Comparison of ENCODE assay signal across 15 cellular contexts in genomic region chr7:134290286-134290685, GRCh38. TPM values are rescaled to one million over a fixed set of nuclear protein-coding genes. Genes with fewer than 3 reads are reported as not detected.
DNase-seq lines count a peak whose midpoint lies in the region; ATAC-seq and TF ChIP-seq lines count a peak whose summit lies in the region.
"Had no signal": no experiment of that assay in that cellular context is flagged by ENCODE, and none has a peak within 500 bp of the region (broad histone marks: within the 10 kb centered on the region; RNA-seq: fewer than 3 reads in every experiment).

No MANE protein-coding gene starts in this region.

- H3K4me1 ChIP-seq in SJCRH30 (0 out of 2 replicates have a peak, but pooled peaks cover 2% of the 10 kb centered on the region), fibroblast of lung (ENCODE audit: control insufficient read depth, extremely low read depth, insufficient read depth, low read length) (no peaks in the 10 kb centered on the region), aorta (ENCODE audit: control insufficient read depth in 1 of 2, insufficient read depth in 2 of 2, low read length in 2 of 2) (peaks cover 0 to 3% of the 10 kb centered on the region in 2 donors)
- H3K4me1 ChIP-seq: right atrium auricular region had no signal

- no peak overlapping the region for H3K9ac ChIP-seq in fibroblast of lung (ENCODE audit: insufficient read depth, low read length)
- H3K9ac ChIP-seq: neural progenitor cell had no signal

- H3K4me3 Mint-ChIP-seq in nephron progenitor cell (no peak overlapping the region), endothelial cell (ENCODE audit: unreplicated experiment) (no peak overlapping the region)
- H3K4me3 Mint-ChIP-seq in activated CD4-positive, alpha-beta T cell treated with anti-CD3 and anti-CD28 coated beads for 36 hours = no peak overlapping the region
- H3K4me3 Mint-ChIP-seq: neural progenitor cell had no signal

- H3K27me3 Mint-ChIP-seq in nephron progenitor cell (ENCODE audit: low read depth, poor library complexity) (peaks cover 2% of the 10 kb centered on the region), endothelial cell (ENCODE audit: unreplicated experiment) (peaks cover 1% of the 10 kb centered on the region)
- no peaks in the 10 kb centered on the region for H3K27me3 Mint-ChIP-seq in activated CD4-positive, alpha-beta T cell treated with anti-CD3 and anti-CD28 coated beads for 36 hours

- TF ChIP-seq CTCF in fibroblast of lung (conservative IDR thresholded peaks at IDR 0.05 in 1 of 2, IDR thresholded peaks at IDR 0.05 in 1 of 2; ENCODE audit: low read depth in 1 of 2, low read length in 2 of 2) (no peak), nephron progenitor cell (IDR thresholded peaks at IDR 0.05) (no peak), endothelial cell (IDR thresholded peaks at IDR 0.05; ENCODE audit: unreplicated experiment) (no peak)

- H3K79me2 ChIP-seq in fibroblast of lung (ENCODE audit: control insufficient read depth, insufficient read depth, low read length) = no peaks in the 10 kb centered on the region

- H3K4me2 ChIP-seq in fibroblast of lung (ENCODE audit: extremely low read depth, insufficient read depth, low read length) = no peak overlapping the region
- H3K4me2 ChIP-seq: neural progenitor cell had no signal

- no peak overlapping the region for H3K4me3 ChIP-seq in SJCRH30
- H3K4me3 ChIP-seq in fibroblast of lung (replicated peaks in 1 of 4; ENCODE audit: control extremely low read depth in 1 of 4, insufficient read depth in 1 of 4, low read depth in 3 of 4, low read length in 4 of 4) = no peak overlapping the region
- H3K4me3 ChIP-seq in aorta (ENCODE audit: low read length in 2 of 2) = no peak overlapping the region
- H3K4me3 ChIP-seq: neural progenitor cell, right atrium auricular region had no signal

- WGBS in aorta, 2 donors = 83 to 86% methylated on average over 3 of the region's 3 CpGs

- H3K9me3 ChIP-seq in SJCRH30 (replicated peaks) (no peaks in the 10 kb centered on the region), fibroblast of lung (ENCODE audit: control insufficient read depth, insufficient read depth, low read depth, low read length) (no peaks in the 10 kb centered on the region), aorta (ENCODE audit: control insufficient read depth, low read length) (no peaks in the 10 kb centered on the region)
- H3K9me3 ChIP-seq: BE2C, right atrium auricular region had no signal

- no peak for ATAC-seq in activated CD4-positive, alpha-beta T cell treated with anti-CD3 and anti-CD28 coated beads for 36 hours
- ATAC-seq in aorta (ENCODE audit: low FRiP score) = no peak

- H3K36me3 Mint-ChIP-seq in nephron progenitor cell (ENCODE audit: low read depth) (peaks cover 28% of the 10 kb centered on the region), endothelial cell (ENCODE audit: low read depth, unreplicated experiment) (peaks cover 21% of the 10 kb centered on the region)
- H3K36me3 Mint-ChIP-seq in activated CD4-positive, alpha-beta T cell treated with anti-CD3 and anti-CD28 coated beads for 36 hours (ENCODE audit: low read depth) = peaks cover 21% of the 10 kb centered on the region

- peaks cover 2% of the 10 kb centered on the region; the same call in 1 of the 2 replicates for H3K36me3 ChIP-seq in SJCRH30
- H3K36me3 ChIP-seq in fibroblast of lung (ENCODE audit: control insufficient read depth, insufficient read depth, low read length) = no peaks in the 10 kb centered on the region
- H3K36me3 ChIP-seq in aorta (ENCODE audit: control insufficient read depth in 1 of 2, insufficient read depth in 2 of 2, low read length in 1 of 2) = peaks cover 0 to 2% of the 10 kb centered on the region in 2 donors
- H3K36me3 ChIP-seq: neural progenitor cell had no signal

- POLR2A ChIA-PET in activated CD4-positive, alpha-beta T cell treated with anti-CD3 and anti-CD28 coated beads for 36 hours (lab: Charles Lee) = no interaction called here

- H3K4me1 Mint-ChIP-seq in nephron progenitor cell = peaks cover 18% of the 10 kb centered on the region
- H3K4me1 Mint-ChIP-seq in endothelial cell (ENCODE audit: unreplicated experiment) = peaks cover 28% of the 10 kb centered on the region
- no peaks in the 10 kb centered on the region for H3K4me1 Mint-ChIP-seq in activated CD4-positive, alpha-beta T cell treated with anti-CD3 and anti-CD28 coated beads for 36 hours
- H3K4me1 Mint-ChIP-seq: neural progenitor cell had no signal

- H3K9me3 Mint-ChIP-seq in nephron progenitor cell (no peaks in the 10 kb centered on the region), endothelial cell (ENCODE audit: unreplicated experiment) (no peaks in the 10 kb centered on the region)
- H3K9me3 Mint-ChIP-seq in activated CD4-positive, alpha-beta T cell treated with anti-CD3 and anti-CD28 coated beads for 36 hours (ENCODE audit: low read depth) = no peaks in the 10 kb centered on the region
- H3K9me3 Mint-ChIP-seq: neural progenitor cell had no signal

- H3K27ac Mint-ChIP-seq in nephron progenitor cell = peak overlapping the region; percentile 13
- H3K27ac Mint-ChIP-seq in endothelial cell (ENCODE audit: unreplicated experiment) = no peak overlapping the region
- H3K27ac Mint-ChIP-seq in activated CD4-positive, alpha-beta T cell treated with anti-CD3 and anti-CD28 coated beads for 36 hours = no peak overlapping the region
- H3K27ac Mint-ChIP-seq: neural progenitor cell had no signal

- intact Hi-C loops in activated CD4-positive, alpha-beta T cell treated with anti-CD3 and anti-CD28 coated beads for 36 hours (cut with DNase I, micrococcal nuclease) = no loop called here
- intact Hi-C loops in aorta (cut with DNase I) = no loop called here

- peak; percentile 42 for DNase-seq in GM03348 (ENCODE audit: low spot score)
- no peak for DNase-seq in SJCRH30
- peak; percentile 9 to 39 for DNase-seq in fibroblast of lung (ENCODE audit: low read depth in 2 of 2)
- no peak for DNase-seq in nephron progenitor cell
- no peak for DNase-seq in endothelial cell (ENCODE audit: low spot score)
- no peak for DNase-seq in 8988T
- DNase-seq in activated CD4-positive, alpha-beta T cell treated with anti-CD3 and anti-CD28 coated beads for 36 hours = no peak
- DNase-seq in aorta = no peak
- DNase-seq: activated gamma-delta T cell; BE2C; dorsolateral prefrontal cortex; NCI-H82; stimulated activated CD4-positive, alpha-beta T cell treated with anti-CD3 and anti-CD28 coated beads, Interleukin-2, amount 100 ng/mL, for 24 hours had no signal

- no peak overlapping the region for H2AFZ ChIP-seq in fibroblast of lung (ENCODE audit: low read length)
- H2AFZ ChIP-seq: neural progenitor cell had no signal

- H4K20me1 ChIP-seq in fibroblast of lung (ENCODE audit: control insufficient read depth, extremely low read depth, insufficient read depth, low read length) = no peaks in the 10 kb centered on the region

- H3K27me3 ChIP-seq in SJCRH30 (no peaks in the 10 kb centered on the region), fibroblast of lung (ENCODE audit: control insufficient read depth, insufficient read depth, low read length) (no peaks in the 10 kb centered on the region), aorta (ENCODE audit: control insufficient read depth in 1 of 2, insufficient read depth in 2 of 2, low read length in 1 of 2) (no peaks in the 10 kb centered on the region)
- H3K27me3 ChIP-seq: BE2C, dorsolateral prefrontal cortex, neural progenitor cell, right atrium auricular region had no signal

- H3K27ac ChIP-seq in SJCRH30 = peak overlapping the region; percentile 46
- no peak overlapping the region for H3K27ac ChIP-seq in fibroblast of lung (ENCODE audit: insufficient read depth, low read length)
- H3K27ac ChIP-seq in aorta (ENCODE audit: low read depth in 1 of 2, low read length in 2 of 2) = no peak overlapping the region
- H3K27ac ChIP-seq: neural progenitor cell, right atrium auricular region had no signal

- CTCF ChIA-PET in activated CD4-positive, alpha-beta T cell treated with anti-CD3 and anti-CD28 coated beads for 36 hours (lab: Charles Lee) = no interaction called here

RNA-seq across cellular contexts. Expression of gene SLC35B4, which starts 26.4 kb away (rescaled TPM):
- total RNA-seq in SJCRH30 (2014; rRNA removed; shearing (Covaris generic)) = 24.6 and 25.1 TPM in 2 replicates
- total RNA-seq in fibroblast of lung (13.6 and 13.7 TPM in 2 replicates), endothelial cell (ENCODE audit: unreplicated experiment) (34.0 TPM), aorta (10 to 100 TPM; 16.0 to 17.9 TPM)
- polyA plus RNA-seq in fibroblast of lung (20.1 and 23.2 TPM in 2 replicates), aorta (1 to 10 TPM; 2.1 to 3.8 TPM)
- 12.4 and 14.4 TPM in 2 replicates for polyA plus RNA-seq in fibroblast of lung (2012)
- 70.6 and 85.3 TPM in 2 replicates for polyA minus RNA-seq in fibroblast of lung (ENCODE audit: low replicate concordance)
- total RNA-seq in activated CD4-positive, alpha-beta T cell treated with anti-CD3 and anti-CD28 coated beads for 36 hours = 10 to 100 TPM; 13.6 to 15.5 TPM

Comparison
In these comparisons a context has a peak if more than half of its experiments do, and no peak if none do; other contexts are left out.
1. DNase-seq: peak in GM03348 (single experiment) and fibroblast of lung (2 of 2); none in SJCRH30 (0 of 2), nephron progenitor cell (single experiment), endothelial cell (single experiment), 8988T (single experiment), activated CD4-positive, alpha-beta T cell treated with anti-CD3 and anti-CD28 coated beads for 36 hours (single experiment) and aorta (0 of 2).